1 cellular context compared by ENCODE assay signal in genomic region chr21:43757601-43758000, GRCh38.
TF ChIP-seq lines count a peak whose summit lies in the region.

No MANE protein-coding gene starts in this region.

TF ChIP-seq in IMR-90, 13 proteins besides CTCF, POLR2A, EP300 and RAD21:
- TF ChIP-seq CHD1 (IDR thresholded peaks at IDR 0.05; ENCODE audit: low read depth, low read length) (no peak), ELK1 (IDR thresholded peaks at IDR 0.05; ENCODE audit: borderline replicate concordance, low read depth, low read length) (no peak), NFE2L2 (IDR thresholded peaks at IDR 0.05; ENCODE audit: low read depth, low read length) (no peak), RFX5 (IDR thresholded peaks at IDR 0.05; ENCODE audit: low read depth, low read length) (no peak), RCOR1 (IDR thresholded peaks at IDR 0.05; ENCODE audit: insufficient replicate concordance, low read length) (no peak), FOS (IDR thresholded peaks at IDR 0.05; ENCODE audit: low read depth, low read length) (no peak), MXI1 (IDR thresholded peaks at IDR 0.05; ENCODE audit: borderline replicate concordance, low read depth, low read length) (no peak), USF2 (IDR thresholded peaks at IDR 0.05; ENCODE audit: low read depth, low read length) (no peak), MAZ (IDR thresholded peaks at IDR 0.05; ENCODE audit: borderline replicate concordance, low read depth, low read length) (no peak), CEBPB (IDR thresholded peaks at IDR 0.05; ENCODE audit: low read depth, low read length) (no peak)
